In genomic region chr3:58670506-58671125, GRCh38 we compare ENCODE assay signal across 20 cellular contexts. TPM values are rescaled to one million over a fixed set of nuclear protein-coding genes. Genes with fewer than 3 reads are reported as not detected.
DNase-seq lines count a peak whose midpoint lies in the region; ATAC-seq and TF ChIP-seq lines count a peak whose summit lies in the region.
"Had no signal": no experiment of that assay in that cellular context is flagged by ENCODE, and none has a peak within 500 bp of the region (broad histone marks: within the 10 kb centered on the region; RNA-seq: fewer than 3 reads in every experiment).

No MANE protein-coding gene starts in this region.

- TF ChIP-seq CTCF in right atrium auricular region (IDR thresholded peaks at IDR 0.05) (no peak), coronary artery (IDR thresholded peaks at IDR 0.05) (no peak), transverse colon (IDR thresholded peaks at IDR 0.05) (no peak)

- ATAC-seq in Right ventricle myocardium inferior = no peak
- ATAC-seq in GM21528 (IDR thresholded peaks at IDR 0.05; ENCODE audit: low FRiP score, unreplicated experiment) = no peak
- ATAC-seq: CD8-positive, alpha-beta T cell had no signal

- H3K4me3 ChIP-seq in right atrium auricular region = no peak overlapping the region
- no peak overlapping the region for H3K4me3 ChIP-seq in coronary artery
- H3K4me3 ChIP-seq in transverse colon = peak overlapping the region in 1 of 4 donors; percentile 4
- H3K4me3 ChIP-seq in SJCRH30 = no peak overlapping the region

- intact Hi-C loops in Right ventricle myocardium inferior (cut with DNase I) (no loop called here), transverse colon (cut with DNase I; ENCODE audit: low total_unique reads) (no loop called here)

- H3K9me3 ChIP-seq in right atrium auricular region = no peaks in the 10 kb centered on the region
- H3K9me3 ChIP-seq in transverse colon = no peaks in the 10 kb centered on the region
- no peaks in the 10 kb centered on the region for H3K9me3 ChIP-seq in SJCRH30 (replicated peaks)
- H3K9me3 ChIP-seq: BE2C had no signal

- H3K36me3 ChIP-seq in right atrium auricular region = no peaks in the 10 kb centered on the region
- no peaks in the 10 kb centered on the region for H3K36me3 ChIP-seq in transverse colon
- no peaks in the 10 kb centered on the region for H3K36me3 ChIP-seq in SJCRH30
- H3K36me3 ChIP-seq: BE2C had no signal

- DNase-seq in DMS 273 (lab: John Stamatoyannopoulos, UW; ENCODE audit: unreplicated experiment) (peak; percentile 30), DMS 273 treated with DMSO at 0.1 percent for 48 hours (lab: John Stamatoyannopoulos, UW) (no peak), right atrium auricular region (ENCODE audit: low spot score) (peak; percentile 11), Right ventricle myocardium inferior (ENCODE audit: missing footprints) (no peak), coronary artery (ENCODE audit: low spot score) (peak; percentile 29), transverse colon (peak; percentile 63), SJCRH30 (no peak)
- DNase-seq: BE2C; DND-41; GOT3; NCI-H1417 treated with DMSO at 0.1 percent for 48 hours; NCI-H2029 treated with DMSO at 0.1 percent for 48 hours; NK-92 treated with Interleukin-12 subunit alpha and Interleukin-12 subunit beta, amount 100 ng/mL, for 24 hours had no signal

- H3K27me3 ChIP-seq in right atrium auricular region = no peaks in the 10 kb centered on the region
- H3K27me3 ChIP-seq in transverse colon = no peaks in the 10 kb centered on the region
- no peaks in the 10 kb centered on the region for H3K27me3 ChIP-seq in SJCRH30
- H3K27me3 ChIP-seq: BE2C had no signal

- no peak overlapping the region for H3K27ac ChIP-seq in right atrium auricular region
- no peak overlapping the region for H3K27ac ChIP-seq in coronary artery
- H3K27ac ChIP-seq in transverse colon = peak overlapping the region; percentile 88 to 93 (median 90)
- H3K27ac ChIP-seq in SJCRH30 = no peak overlapping the region
- H3K27ac ChIP-seq: 22Rv1 had no signal

- WGBS in transverse colon (ENCODE audit: low coverage in 1 of 2), 2 donors = 33 to 39% methylated on average over 3 to 9 of the region's 9 CpGs

- H3K4me1 ChIP-seq in right atrium auricular region (no peaks in the 10 kb centered on the region), transverse colon (peaks cover 14 to 54% (median 46%) of the 10 kb centered on the region in 4 donors), SJCRH30 (peaks cover 5% of the 10 kb centered on the region; the same call in 1 of the 2 replicates)
- H3K4me1 ChIP-seq: BE2C had no signal

- in situ Hi-C loops in transverse colon (cut with MboI; ENCODE audit: low pct_ligation_motif_present in 1 of 4, low pct_unique_long_range_greater_than_20kb in 1 of 4, low sequenced_read_pairs in 3 of 4) = no loop called here

- TF ChIP-seq EP300 in transverse colon (IDR thresholded peaks at IDR 0.05; ENCODE audit: low read depth) = no peak

- peak; percentile 52 for TF ChIP-seq POLR2A in transverse colon (IDR thresholded peaks at IDR 0.05)

RNA-seq across cellular contexts. Expression of gene FAM3D, which starts 4.0 kb away (rescaled TPM):
- total RNA-seq in right atrium auricular region = not detected
- not detected for total RNA-seq in Right ventricle myocardium inferior
- 100 to 1,000 TPM; 243 to 431 (median 364) TPM for total RNA-seq in transverse colon
- not detected in 2 replicates for total RNA-seq in SJCRH30 (2014; rRNA removed; shearing (Covaris generic))
- total RNA-seq: CD8-positive, alpha-beta T cell; LHCN-M2; NCI-H460; OCI-LY7; RPMI7951 had no signal

Comparison
In these comparisons a context has a peak if more than half of its experiments do, and no peak if none do; other contexts are left out.
1. DNase-seq: peak in DMS 273 (single experiment), right atrium auricular region (single experiment), coronary artery (single experiment) and transverse colon (single experiment); none in DMS 273 treated with DMSO at 0.1 percent for 48 hours (single experiment), Right ventricle myocardium inferior (single experiment) and SJCRH30 (0 of 2).
2. H3K27ac ChIP-seq: peak in transverse colon (4 of 4); none in right atrium auricular region (0 of 2), coronary artery (0 of 2) and SJCRH30 (single experiment).
3. RNA of gene FAM3D, which starts 4.0 kb away (total RNA-seq): 243 to 431 TPM in transverse colon; not detected in Right ventricle myocardium inferior (single experiment), not detected in right atrium auricular region and not detected in SJCRH30; every median in the first group is over 100 times any median in the second.